Comparison of ENCODE assay signal across 1 cellular context in genomic region chr17:1716076-1716911, GRCh38.
TF ChIP-seq lines count a peak whose summit lies in the region.

No MANE protein-coding gene starts in this region.

TF ChIP-seq in endothelial cell of umbilical vein, 7 proteins besides CTCF, POLR2A, EP300 and RAD21 (continued from another document):
- no peak for TF ChIP-seq GATA2 (IDR thresholded peaks at IDR 0.05; ENCODE audit: insufficient read depth, insufficient read length, low read depth, low read length)
- TF ChIP-seq MAX (IDR thresholded peaks at IDR 0.05; ENCODE audit: insufficient read depth, insufficient read length), result peak; percentile 52
- no peak for TF ChIP-seq EZH2 (IDR thresholded peaks at IDR 0.05; ENCODE audit: borderline replicate concordance, low read depth, low read length, severe bottlenecking)
- no peak for TF ChIP-seq JUN (IDR thresholded peaks at IDR 0.05; ENCODE audit: borderline replicate concordance, insufficient read depth, insufficient read length, low read depth)
